Comparison of ENCODE assay signal across 18 cellular contexts in the genomic region with DNA sequence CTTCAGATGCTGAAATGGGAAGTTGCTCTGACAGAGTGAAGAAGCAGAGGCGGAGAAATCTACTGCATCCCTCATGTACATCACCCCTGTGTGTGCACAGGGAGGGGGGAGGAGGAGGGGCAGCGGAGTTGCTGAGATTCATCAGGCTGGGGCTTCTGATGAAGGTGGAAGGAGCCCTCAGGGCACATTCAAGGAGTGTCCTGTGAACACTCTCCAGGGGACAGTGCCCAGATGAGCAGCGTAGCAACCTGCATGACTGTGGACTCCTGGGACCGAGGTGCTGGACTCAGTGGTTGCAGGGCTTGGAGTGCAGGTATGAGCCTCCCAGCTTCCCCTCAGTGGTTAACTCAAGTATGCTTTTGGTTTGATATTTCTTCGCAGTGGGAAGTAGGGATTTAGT.
"Had no signal": no experiment of that assay in that cellular context is flagged by ENCODE, and none has a peak within 500 bp of the region (broad histone marks: within the 10 kb centered on the region; RNA-seq: fewer than 3 reads in every experiment).

No MANE protein-coding gene starts in this region.

- H3K36me3 ChIP-seq: ovary, right lobe of liver, tibial nerve had no signal

- H3K4me3 Mint-ChIP-seq: dendritic cell treated with granulocyte-macrophage colony-stimulating factor and Interleukin-4, amounts not matched to agents 40 ng/mL and 50 ng/mL, for 4 days; naive thymus-derived CD8-positive, alpha-beta T cell had no signal

- H3K79me2 ChIP-seq: hepatocyte had no signal

- H3K4me2 ChIP-seq: hepatocyte had no signal

- H3K9me3 Mint-ChIP-seq: dendritic cell treated with granulocyte-macrophage colony-stimulating factor and Interleukin-4, amounts not matched to agents 40 ng/mL and 50 ng/mL, for 4 days had no signal

- H3K36me3 Mint-ChIP-seq: naive thymus-derived CD8-positive, alpha-beta T cell had no signal

- H2AFZ ChIP-seq: hepatocyte had no signal

- H3K27me3 ChIP-seq: ovary, right lobe of liver, tibial nerve had no signal

- ATAC-seq: left colon; left ventricle myocardium superior; mucosa of descending colon; naive thymus-derived CD8-positive, alpha-beta T cell; right lobe of liver had no signal

- H3K4me1 Mint-ChIP-seq: naive thymus-derived CD8-positive, alpha-beta T cell had no signal

- H3K9me3 ChIP-seq: mucosa of descending colon, ovary, right lobe of liver had no signal

- H3K27me3 Mint-ChIP-seq: dendritic cell treated with granulocyte-macrophage colony-stimulating factor and Interleukin-4, amounts not matched to agents 40 ng/mL and 50 ng/mL, for 4 days had no signal

- DNase-seq: cerebellar nuclear complex; erythroblast; foreskin melanocyte; kidney; left colon; left ventricle myocardium superior; mucosa of descending colon; naive thymus-derived CD8-positive, alpha-beta T cell; ovary; retina; right lobe of liver; stimulated activated CD4-positive, alpha-beta T cell treated with anti-CD3 and anti-CD28 coated beads, Interleukin-2, amount 100 ng/mL, for 24 hours; stimulated activated CD4-positive, alpha-beta T cell treated with anti-CD3 and anti-CD28 coated beads, Interleukin-4, amount 100 ng/mL, for 4 hours; stimulated activated naive CD4-positive, alpha-beta T cell treated with Interleukin-2 at 50 U/mL for 16 hours had no signal

- H3K27ac ChIP-seq: hepatocyte, ovary, right lobe of liver, tibial nerve had no signal

- H3K4me3 ChIP-seq: hepatocyte, mucosa of descending colon, ovary, right lobe of liver, tibial nerve had no signal

- H3K4me1 ChIP-seq: right lobe of liver, tibial nerve had no signal

- H3K27ac Mint-ChIP-seq: dendritic cell treated with granulocyte-macrophage colony-stimulating factor and Interleukin-4, amounts not matched to agents 40 ng/mL and 50 ng/mL, for 4 days; naive thymus-derived CD8-positive, alpha-beta T cell; progenitor cell of endocrine pancreas had no signal
